In the genomic region with DNA sequence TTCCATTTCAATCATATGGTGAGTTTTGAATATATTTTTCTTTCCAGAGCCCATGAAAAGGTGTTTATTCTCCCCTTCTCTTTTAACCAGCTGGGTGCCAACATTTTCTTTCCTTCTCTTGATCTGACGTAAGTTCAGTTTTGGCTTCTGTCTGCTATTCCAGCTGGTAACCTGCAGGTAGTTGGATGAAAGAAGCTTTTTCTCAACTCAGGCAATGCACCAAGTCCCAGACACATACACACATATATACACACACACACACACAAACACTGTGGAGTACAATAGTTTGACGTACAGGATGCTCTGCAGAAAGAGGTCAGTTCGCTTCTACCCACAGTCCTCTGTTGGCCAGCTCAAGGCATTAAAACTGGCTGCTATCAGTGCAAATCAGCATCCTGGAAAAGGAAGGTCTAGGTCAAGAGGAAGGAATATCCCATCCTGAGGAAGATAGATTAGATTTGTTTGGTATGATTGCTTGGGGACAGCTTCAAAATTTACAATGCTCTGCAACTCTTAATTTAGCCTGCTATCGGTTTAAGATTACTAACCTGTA, we compare ENCODE assay signal across 17 cellular contexts.
"Had no signal": no experiment of that assay in that cellular context is flagged by ENCODE, and none has a peak within 500 bp of the region (broad histone marks: within the 10 kb centered on the region; RNA-seq: fewer than 3 reads in every experiment).

No MANE protein-coding gene starts in this region.

- H3K4me3 ChIP-seq: stomach, thoracic aorta, uterus had no signal

- H3K4me1 ChIP-seq: stomach, uterus had no signal

- H3K27ac ChIP-seq: brain microvascular endothelial cell, stomach, thoracic aorta had no signal

- DNase-seq: activated CD4-positive, alpha-beta T cell treated with anti-CD3 and anti-CD28 coated beads for 1 hour; activated CD4-positive, alpha-beta T cell treated with anti-CD3 and anti-CD28 coated beads, Interleukin-2, amount 50 U/mL, for 48 hours; activated CD8-positive, alpha-beta memory T cell treated with anti-CD3 and anti-CD28 coated beads, Interleukin-2, amount 10 ng/mL, durations not matched to agents 7 days and 5 days; activated effector memory CD4-positive, alpha-beta T cell treated with Interleukin-2 at 50 U/mL for 16 hours; activated T-cell treated with anti-CD3 and anti-CD28 coated beads, Interleukin-2, amount 50 U/mL, for 24 hours; amygdala; brain microvascular endothelial cell; foreskin melanocyte; hypothalamus; kidney glomerular epithelial cell; mesenchymal stem cell; nephron progenitor cell; stimulated activated CD4-positive, alpha-beta T cell treated with anti-CD3 and anti-CD28 coated beads, Interleukin-15, amount 100 ng/mL, for 24 hours; stimulated activated CD4-positive, alpha-beta T cell treated with anti-CD3 and anti-CD28 coated beads, Interleukin-4, amount 100 ng/mL, for 4 hours; stomach had no signal

- H3K9me3 ChIP-seq: thoracic aorta had no signal

- ATAC-seq: activated CD8-positive, alpha-beta memory T cell treated with anti-CD3 and anti-CD28 coated beads, Interleukin-2, amount 10 ng/mL, durations not matched to agents 7 days and 5 days had no signal

- H3K27me3 ChIP-seq: brain microvascular endothelial cell, stomach, uterus had no signal

- H3K36me3 ChIP-seq: brain microvascular endothelial cell, stomach, thoracic aorta, uterus had no signal
